ENCODE assay signal across 10 cellular contexts in genomic region chr13:111031531-111031961, GRCh38.
DNase-seq lines count a peak whose midpoint lies in the region; ATAC-seq, FAIRE-seq and TF ChIP-seq lines count a peak whose summit lies in the region.
"Had no signal": no experiment of that assay in that cellular context is flagged by ENCODE, and none has a peak within 500 bp of the region (broad histone marks: within the 10 kb centered on the region; RNA-seq: fewer than 3 reads in every experiment).

No MANE protein-coding gene starts in this region.

- FAIRE-seq in astrocyte (lab: Jason Lieb, UNC), result peak; percentile 32
- FAIRE-seq: A204.1 had no signal

- H3K4me1 Mint-ChIP-seq in activated CD4-positive, alpha-beta T cell treated with anti-CD3 and anti-CD28 coated beads for 36 hours, result peaks cover 2% of the 10 kb centered on the region
- H3K4me1 Mint-ChIP-seq in astrocyte (ENCODE audit: low read depth, unreplicated experiment), result peaks cover 14% of the 10 kb centered on the region
- no peaks in the 10 kb centered on the region for H3K4me1 Mint-ChIP-seq in naive thymus-derived CD4-positive, alpha-beta T cell
- H3K4me1 Mint-ChIP-seq: natural killer cell had no signal

- CTCF ChIA-PET in activated CD4-positive, alpha-beta T cell treated with anti-CD3 and anti-CD28 coated beads for 36 hours (lab: Charles Lee), result interaction anchor here (0.6 kb wide), 1 partner anchor 53 kb away, joined by 3 read pairs; no protein-coding TSS in a partner anchor
- CTCF ChIA-PET in naive thymus-derived CD4-positive, alpha-beta T cell (lab: Charles Lee), result no interaction called here

- H3K27me3 Mint-ChIP-seq in activated CD4-positive, alpha-beta T cell treated with anti-CD3 and anti-CD28 coated beads for 36 hours, result peaks cover 12% of the 10 kb centered on the region
- H3K27me3 Mint-ChIP-seq in astrocyte (ENCODE audit: low read depth, unreplicated experiment), result peaks cover 6% of the 10 kb centered on the region
- H3K27me3 Mint-ChIP-seq in naive thymus-derived CD4-positive, alpha-beta T cell, result peaks cover 8 to 36% (median 32%) of the 10 kb centered on the region in 5 donors

- no peak overlapping the region for H3K4me3 ChIP-seq in astrocyte (ENCODE audit: insufficient read depth, low read depth, low read length)
- H3K4me3 ChIP-seq in gastrocnemius medialis, result no peak overlapping the region
- no peak overlapping the region for H3K4me3 ChIP-seq in naive thymus-derived CD4-positive, alpha-beta T cell (ENCODE audit: low read length)

- no peaks in the 10 kb centered on the region for H3K79me2 ChIP-seq in astrocyte (ENCODE audit: insufficient read depth, low read length)

- H3K4me1 ChIP-seq in astrocyte (ENCODE audit: insufficient read depth, low read length), result peaks cover 3% of the 10 kb centered on the region
- H3K4me1 ChIP-seq in gastrocnemius medialis, result peaks cover 13 to 21% of the 10 kb centered on the region in 2 donors
- H3K4me1 ChIP-seq in naive thymus-derived CD4-positive, alpha-beta T cell (ENCODE audit: control insufficient read depth in 2 of 2, insufficient read depth in 2 of 2, low read length in 2 of 2), result no peaks in the 10 kb centered on the region

- DNase-seq in activated CD4-positive, alpha-beta T cell treated with anti-CD3 and anti-CD28 coated beads for 36 hours, result peak; percentile 54
- DNase-seq in activated CD4-positive, alpha-beta T cell treated with anti-CD3 and anti-CD28 coated beads, Interleukin-2, amount 50 U/mL, for 1 hour, result no peak
- DNase-seq in NCI-H510A (lab: John Stamatoyannopoulos, UW), result peak; percentile 73
- DNase-seq in astrocyte (ENCODE audit: low read depth), result peak; percentile 63
- DNase-seq in gastrocnemius medialis, result peak; percentile 80 to 83
- DNase-seq in naive thymus-derived CD4-positive, alpha-beta T cell, result no peak
- DNase-seq in GM13977 (ENCODE audit: low spot score), result no peak
- DNase-seq: natural killer cell had no signal

- in situ Hi-C loops in gastrocnemius medialis (cut with MboI; ENCODE audit: low sequenced_read_pairs in 4 of 4) (loop anchor here in 1 of 4 donors (10.0 kb wide), 1 partner anchor 87 kb away; no protein-coding TSS in a partner anchor), GM13977 (cut with MboI; ENCODE audit: low pct_unique_long_range_greater_than_20kb, low sequenced_read_pairs, unreplicated experiment) (no loop called here)

- H3K4me2 ChIP-seq in astrocyte (ENCODE audit: low read length), result peak overlapping the region; percentile 10

- peak; percentile 67 to 79 for TF ChIP-seq POLR2A in gastrocnemius medialis (IDR thresholded peaks at IDR 0.05)

- H3K9me3 ChIP-seq in astrocyte (ENCODE audit: insufficient read depth, low read depth, low read length) (no peaks in the 10 kb centered on the region), gastrocnemius medialis (no peaks in the 10 kb centered on the region)
- H3K9me3 ChIP-seq in naive thymus-derived CD4-positive, alpha-beta T cell (ENCODE audit: control insufficient read depth in 2 of 3, low read length in 3 of 3), result no peaks in the 10 kb centered on the region

- peak; percentile 86 for ATAC-seq in activated CD4-positive, alpha-beta T cell treated with anti-CD3 and anti-CD28 coated beads for 36 hours
- peak; percentile 92 to 96 for ATAC-seq in gastrocnemius medialis
- no peak for ATAC-seq in GM21528 (IDR thresholded peaks at IDR 0.05; ENCODE audit: low FRiP score, unreplicated experiment)
- no peak for ATAC-seq in naive thymus-derived CD4-positive, alpha-beta T cell
- ATAC-seq: natural killer cell had no signal

- H3K27ac ChIP-seq in astrocyte (ENCODE audit: low read depth, low read length) (no peak overlapping the region), gastrocnemius medialis (peak overlapping the region; percentile 74 to 95 (median 82))
- no peak overlapping the region for H3K27ac ChIP-seq in naive thymus-derived CD4-positive, alpha-beta T cell (ENCODE audit: low read depth, low read length)

- H3K9ac ChIP-seq in astrocyte (ENCODE audit: low read length), result no peak overlapping the region

- H3K36me3 ChIP-seq in astrocyte (ENCODE audit: insufficient read depth, low read length), result no peaks in the 10 kb centered on the region
- H3K36me3 ChIP-seq in gastrocnemius medialis, result no peaks in the 10 kb centered on the region
- H3K36me3 ChIP-seq in naive thymus-derived CD4-positive, alpha-beta T cell (ENCODE audit: control insufficient read depth in 2 of 3, insufficient read depth in 3 of 3, low read length in 3 of 3), result no peaks in the 10 kb centered on the region

- POLR2A ChIA-PET in activated CD4-positive, alpha-beta T cell treated with anti-CD3 and anti-CD28 coated beads for 36 hours (lab: Charles Lee), result no interaction called here
- POLR2A ChIA-PET in naive thymus-derived CD4-positive, alpha-beta T cell (lab: Charles Lee), result no interaction called here

- H4K20me1 ChIP-seq in astrocyte (ENCODE audit: insufficient read depth, low read length), result no peaks in the 10 kb centered on the region

- no peak overlapping the region for H3K4me3 Mint-ChIP-seq in activated CD4-positive, alpha-beta T cell treated with anti-CD3 and anti-CD28 coated beads for 36 hours
- H3K4me3 Mint-ChIP-seq in astrocyte (ENCODE audit: unreplicated experiment), result peak overlapping the region; percentile 27
- no peak overlapping the region for H3K4me3 Mint-ChIP-seq in naive thymus-derived CD4-positive, alpha-beta T cell
- H3K4me3 Mint-ChIP-seq: natural killer cell had no signal

- intact Hi-C loops in activated CD4-positive, alpha-beta T cell treated with anti-CD3 and anti-CD28 coated beads for 36 hours (cut with DNase I, micrococcal nuclease), result no loop called here
- intact Hi-C loops in gastrocnemius medialis (cut with DNase I; ENCODE audit: low total_unique reads), result loop anchor here (1.0 to 10.0 kb wide), 7 partner anchors 15 to 537 kb away; partner anchors contain the start of gene ING1
- intact Hi-C loops in naive thymus-derived CD4-positive, alpha-beta T cell (cut with micrococcal nuclease), result no loop called here

- H3K27ac Mint-ChIP-seq in activated CD4-positive, alpha-beta T cell treated with anti-CD3 and anti-CD28 coated beads for 36 hours, result no peak overlapping the region
- H3K27ac Mint-ChIP-seq in astrocyte (ENCODE audit: unreplicated experiment), result peak overlapping the region; percentile 47
- no peak overlapping the region for H3K27ac Mint-ChIP-seq in naive thymus-derived CD4-positive, alpha-beta T cell
- H3K27ac Mint-ChIP-seq: natural killer cell had no signal

- no peaks in the 10 kb centered on the region for H3K9me3 Mint-ChIP-seq in activated CD4-positive, alpha-beta T cell treated with anti-CD3 and anti-CD28 coated beads for 36 hours (ENCODE audit: low read depth)
- peaks cover 15% of the 10 kb centered on the region for H3K9me3 Mint-ChIP-seq in astrocyte (ENCODE audit: unreplicated experiment)
- no peaks in the 10 kb centered on the region for H3K9me3 Mint-ChIP-seq in naive thymus-derived CD4-positive, alpha-beta T cell
- H3K9me3 Mint-ChIP-seq: natural killer cell had no signal

- H3K36me3 Mint-ChIP-seq in activated CD4-positive, alpha-beta T cell treated with anti-CD3 and anti-CD28 coated beads for 36 hours (ENCODE audit: low read depth), result no peaks in the 10 kb centered on the region
- H3K36me3 Mint-ChIP-seq in astrocyte (ENCODE audit: low read depth, unreplicated experiment), result peaks cover 3% of the 10 kb centered on the region
- no peaks in the 10 kb centered on the region for H3K36me3 Mint-ChIP-seq in naive thymus-derived CD4-positive, alpha-beta T cell
- H3K36me3 Mint-ChIP-seq: natural killer cell had no signal

- TF ChIP-seq CTCF in astrocyte (IDR thresholded peaks at IDR 0.05; ENCODE audit: insufficient read depth, low read depth, low read length), result no peak
- TF ChIP-seq CTCF in gastrocnemius medialis (IDR thresholded peaks at IDR 0.05 in 4 of 5, conservative IDR thresholded peaks at IDR 0.05 in 1 of 5), result no peak
- no peak for TF ChIP-seq CTCF in GM13977 (IDR thresholded peaks at IDR 0.05; ENCODE audit: extremely low read depth, insufficient read depth, missing control alignments)

- H3K27me3 ChIP-seq in astrocyte (ENCODE audit: insufficient read depth, low read length), result no peaks in the 10 kb centered on the region
- no peaks in the 10 kb centered on the region for H3K27me3 ChIP-seq in gastrocnemius medialis
- no peaks in the 10 kb centered on the region for H3K27me3 ChIP-seq in naive thymus-derived CD4-positive, alpha-beta T cell (ENCODE audit: control insufficient read depth in 2 of 2, insufficient read depth in 2 of 2, low read length in 2 of 2)

- H2AFZ ChIP-seq in astrocyte (ENCODE audit: low read depth, low read length), result no peak overlapping the region

Comparison
In these comparisons a context has a peak if more than half of its experiments do, and no peak if none do; other contexts are left out.
1. DNase-seq: peak in activated CD4-positive, alpha-beta T cell treated with anti-CD3 and anti-CD28 coated beads for 36 hours (single experiment), NCI-H510A (single experiment), astrocyte (single experiment) and gastrocnemius medialis (2 of 2); none in activated CD4-positive, alpha-beta T cell treated with anti-CD3 and anti-CD28 coated beads, Interleukin-2, amount 50 U/mL, for 1 hour (single experiment), naive thymus-derived CD4-positive, alpha-beta T cell (0 of 9) and GM13977 (single experiment).
2. ATAC-seq: peak in activated CD4-positive, alpha-beta T cell treated with anti-CD3 and anti-CD28 coated beads for 36 hours (single experiment) and gastrocnemius medialis (2 of 2); none in GM21528 (single experiment) and naive thymus-derived CD4-positive, alpha-beta T cell (single experiment).
3. H3K27ac ChIP-seq: peak in gastrocnemius medialis (4 of 4); none in astrocyte (single experiment) and naive thymus-derived CD4-positive, alpha-beta T cell (single experiment).